In the genomic region with DNA sequence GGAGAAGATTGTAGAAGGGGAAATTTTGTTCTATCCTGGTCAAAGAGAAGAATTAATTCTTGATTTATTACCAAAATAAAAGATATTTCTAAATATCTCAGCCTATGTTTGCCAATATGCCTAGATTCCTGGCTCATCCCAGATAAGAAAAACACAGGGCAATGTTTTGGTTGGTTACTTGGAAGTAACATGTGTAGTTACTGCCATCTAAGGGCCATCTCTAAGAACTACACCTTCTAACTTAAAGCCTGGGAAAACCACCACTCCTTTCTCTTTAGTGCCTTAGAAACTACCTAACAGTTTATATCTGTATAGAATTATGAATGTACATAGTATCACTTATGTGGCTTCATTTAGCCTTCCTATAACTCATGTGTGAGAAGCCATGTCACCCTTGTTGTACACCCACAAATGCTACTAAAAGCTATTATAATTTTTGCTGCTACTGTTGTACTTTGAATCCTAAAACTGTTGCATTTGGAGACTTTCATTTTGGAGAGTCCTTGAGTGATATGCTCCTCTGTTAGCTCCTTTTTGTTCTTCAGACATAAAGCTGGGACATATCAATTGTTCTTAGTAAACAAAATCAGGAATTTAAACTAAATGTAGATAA, we compare ENCODE assay signal across 8 cellular contexts. TPM values are rescaled to one million over a fixed set of nuclear protein-coding genes. Genes with fewer than 3 reads are reported as not detected.
DNase-seq lines count a peak whose midpoint lies in the region; ATAC-seq and TF ChIP-seq lines count a peak whose summit lies in the region.

No MANE protein-coding gene starts in this region.

- peak; percentile 62 for TF ChIP-seq CTCF in WERI-Rb-1 (IDR thresholded peaks at IDR 0.05; ENCODE audit: low read depth, low read length)
- TF ChIP-seq CTCF in gastroesophageal sphincter (IDR thresholded peaks at IDR 0.05), result peak; percentile 39 to 60 (median 51)
- peak; percentile 49 for TF ChIP-seq CTCF in parathyroid adenoma (IDR thresholded peaks at IDR 0.05)

- H3K9me3 Mint-ChIP-seq in activated naive CD4-positive, alpha-beta T cell treated with anti-CD3 and anti-CD28 coated beads, Interleukin-2, amount 50 U/mL, for 72 hours, result no peaks in the 10 kb centered on the region
- no peaks in the 10 kb centered on the region for H3K9me3 Mint-ChIP-seq in activated naive CD4-positive, alpha-beta T cell treated with anti-CD3 and anti-CD28 coated beads, Interleukin-2, amount 10 ng/mL, durations not matched to agents 7 days and 5 days

- H3K9ac ChIP-seq in parathyroid adenoma, result no peak overlapping the region

- H3K4me3 Mint-ChIP-seq in activated naive CD4-positive, alpha-beta T cell treated with anti-CD3 and anti-CD28 coated beads, Interleukin-2, amount 10 ng/mL, durations not matched to agents 7 days and 5 days, result no peak overlapping the region

- H3K4me3 ChIP-seq in WERI-Rb-1 (ENCODE audit: low read depth, low read length) (no peak overlapping the region), gastroesophageal sphincter (no peak overlapping the region), parathyroid adenoma (ENCODE audit: low read depth, low read length) (no peak overlapping the region)

- peaks cover 81% of the 10 kb centered on the region for H3K27me3 ChIP-seq in WERI-Rb-1 (ENCODE audit: insufficient read depth, low read depth, severe bottlenecking)
- H3K27me3 ChIP-seq in gastroesophageal sphincter, result no peaks in the 10 kb centered on the region
- no peaks in the 10 kb centered on the region for H3K27me3 ChIP-seq in parathyroid adenoma (ENCODE audit: control insufficient read depth, insufficient read depth, low read length)

- CTCF ChIA-PET in activated naive CD4-positive, alpha-beta T cell treated with anti-CD3 and anti-CD28 coated beads, Interleukin-2, amount 10 ng/mL, durations not matched to agents 7 days and 5 days (lab: Charles Lee), result interaction anchor here (0.7 to 3.9 kb wide), 19 partner anchors 11 to 868 kb away, joined by 3 to 25 read pairs (median 4); no protein-coding TSS in a partner anchor

- no peak overlapping the region for H3K4me2 ChIP-seq in parathyroid adenoma (ENCODE audit: low read length)

- no peak for TF ChIP-seq POLR2A in gastroesophageal sphincter (IDR thresholded peaks at IDR 0.05)

- no peaks in the 10 kb centered on the region for H3K79me2 ChIP-seq in parathyroid adenoma

- DNase-seq in activated naive CD4-positive, alpha-beta T cell treated with anti-CD3 and anti-CD28 coated beads, Interleukin-2, amount 50 U/mL, for 72 hours (ENCODE audit: low spot score in 2 of 2), result no peak
- DNase-seq in activated naive CD4-positive, alpha-beta T cell treated with anti-CD3 and anti-CD28 coated beads, Interleukin-2, amount 10 ng/mL, durations not matched to agents 7 days and 5 days, result no peak
- DNase-seq in NCI-H2081 treated with DMSO at 0.1 percent for 48 hours (lab: John Stamatoyannopoulos, UW), result peak; percentile 16
- no peak for DNase-seq in WERI-Rb-1

- no peak overlapping the region for H3K27ac ChIP-seq in WERI-Rb-1
- no peak overlapping the region for H3K27ac ChIP-seq in gastroesophageal sphincter
- H3K27ac ChIP-seq in parathyroid adenoma, result no peak overlapping the region

- TF ChIP-seq EP300 in gastroesophageal sphincter (IDR thresholded peaks at IDR 0.05), result no peak

- no peaks in the 10 kb centered on the region for H3K27me3 Mint-ChIP-seq in activated naive CD4-positive, alpha-beta T cell treated with anti-CD3 and anti-CD28 coated beads, Interleukin-2, amount 10 ng/mL, durations not matched to agents 7 days and 5 days

- no peak overlapping the region for H2AFZ ChIP-seq in parathyroid adenoma

- peak overlapping the region; percentile 31 to 62 for H3K27ac Mint-ChIP-seq in activated naive CD4-positive, alpha-beta T cell treated with anti-CD3 and anti-CD28 coated beads, Interleukin-2, amount 50 U/mL, for 72 hours
- H3K27ac Mint-ChIP-seq in activated naive CD4-positive, alpha-beta T cell treated with anti-CD3 and anti-CD28 coated beads, Interleukin-2, amount 10 ng/mL, durations not matched to agents 7 days and 5 days, result no peak overlapping the region

- no peaks in the 10 kb centered on the region for H3K4me1 ChIP-seq in gastroesophageal sphincter
- no peaks in the 10 kb centered on the region for H3K4me1 ChIP-seq in parathyroid adenoma

- H3K36me3 ChIP-seq in WERI-Rb-1, result no peaks in the 10 kb centered on the region
- no peaks in the 10 kb centered on the region for H3K36me3 ChIP-seq in gastroesophageal sphincter
- H3K36me3 ChIP-seq in parathyroid adenoma (ENCODE audit: control insufficient read depth, insufficient read depth, low read length), result no peaks in the 10 kb centered on the region

- H3K36me3 Mint-ChIP-seq in activated naive CD4-positive, alpha-beta T cell treated with anti-CD3 and anti-CD28 coated beads, Interleukin-2, amount 50 U/mL, for 72 hours, result peaks cover 7 to 17% of the 10 kb centered on the region in 2 donors
- H3K36me3 Mint-ChIP-seq in activated naive CD4-positive, alpha-beta T cell treated with anti-CD3 and anti-CD28 coated beads, Interleukin-2, amount 10 ng/mL, durations not matched to agents 7 days and 5 days, result no peaks in the 10 kb centered on the region

- ATAC-seq in activated naive CD4-positive, alpha-beta T cell treated with anti-CD3 and anti-CD28 coated beads, Interleukin-2, amount 50 U/mL, for 72 hours, result peak in 1 of 2 donors; percentile 15
- ATAC-seq in gastroesophageal sphincter, result peak; percentile 71
- no peak for ATAC-seq in HG03097 (IDR thresholded peaks at IDR 0.05; ENCODE audit: low FRiP score, unreplicated experiment)
- no peak for ATAC-seq in HG03135 (IDR thresholded peaks at IDR 0.05; ENCODE audit: unreplicated experiment)

- H3K4me1 Mint-ChIP-seq in activated naive CD4-positive, alpha-beta T cell treated with anti-CD3 and anti-CD28 coated beads, Interleukin-2, amount 10 ng/mL, durations not matched to agents 7 days and 5 days, result peaks cover 44% of the 10 kb centered on the region

- H3K9me3 ChIP-seq in WERI-Rb-1 (ENCODE audit: severe bottlenecking), result no peaks in the 10 kb centered on the region
- no peaks in the 10 kb centered on the region for H3K9me3 ChIP-seq in gastroesophageal sphincter
- H3K9me3 ChIP-seq in parathyroid adenoma (ENCODE audit: control insufficient read depth, low read length), result no peaks in the 10 kb centered on the region

RNA-seq across cellular contexts. Expression of gene AIM2, which starts 4.5 kb away (rescaled TPM):
- total RNA-seq in activated naive CD4-positive, alpha-beta T cell treated with anti-CD3 and anti-CD28 coated beads, Interleukin-2, amount 50 U/mL, for 72 hours, result 10 to 100 TPM; 14.4 to 23.6 TPM
- total RNA-seq in gastroesophageal sphincter, result under 1 TPM in 3 of 4 donors, not detected in 1; 0.19 to 0.54 (median 0.30) TPM

Comparison
In these comparisons a context has a peak if more than half of its experiments do, and no peak if none do; other contexts are left out.
1. RNA of gene AIM2, which starts 4.5 kb away (total RNA-seq): 14.4 to 23.6 TPM in activated naive CD4-positive, alpha-beta T cell treated with anti-CD3 and anti-CD28 coated beads, Interleukin-2, amount 50 U/mL, for 72 hours; 0.19 to 0.54 TPM in gastroesophageal sphincter; every median in the first group is over 4 times any median in the second.
2. Peak in every context shown above with its lines, with median percentiles within 50 percentile points of each other: CTCF ChIP-seq.